ENCODE assay signal across 16 cellular contexts in genomic region chr10:506451-507354, GRCh38.
"Had no signal": no experiment of that assay in that cellular context is flagged by ENCODE, and none has a peak within 500 bp of the region (broad histone marks: within the 10 kb centered on the region; RNA-seq: fewer than 3 reads in every experiment).

No MANE protein-coding gene starts in this region.

- H3K27me3 ChIP-seq: breast epithelium, neural progenitor cell, right atrium auricular region, tibial nerve had no signal

- H3K4me1 ChIP-seq: parathyroid adenoma had no signal

- H3K4me3 ChIP-seq: breast epithelium, neural progenitor cell, right atrium auricular region, smooth muscle cell, tibial nerve had no signal

- H3K27ac ChIP-seq: breast epithelium, neural progenitor cell, parathyroid adenoma, right atrium auricular region, tibial nerve had no signal

- ATAC-seq: activated T-cell treated with anti-CD3 and anti-CD28 coated beads, Interleukin-2, amount 50 U/mL, for 4 hours; stimulated activated naive B cell treated with anti-CD40 and anti-IgM and Interleukin-4, amounts not matched to agents 10 μg/mL and 1 μg/mL and 100 μg/mL, for 72 hours had no signal

- DNase-seq: activated CD4-positive, alpha-beta memory T cell treated with anti-CD3 and anti-CD28 coated beads for 36 hours; activated CD4-positive, alpha-beta T cell treated with anti-CD3 and anti-CD28 coated beads for 1 hour; activated gamma-delta T cell treated with Interleukin-2 at 50 U/mL for 16 hours; activated naive CD8-positive, alpha-beta T cell treated with anti-CD3 and anti-CD28 coated beads for 36 hours; activated T-cell treated with anti-CD3 and anti-CD28 coated beads, Interleukin-2, amount 50 U/mL, for 4 hours; effector CD4-positive, alpha-beta T cell; foreskin melanocyte; kidney glomerular epithelial cell; stimulated activated CD4-positive, alpha-beta T cell treated with anti-CD3 and anti-CD28 coated beads, Interleukin-1b, Interleukin-23, amount 100 ng/mL, for 48 hours; stimulated activated naive B cell treated with anti-CD40 and anti-IgM and Interleukin-4, amounts not matched to agents 10 μg/mL and 1 μg/mL and 100 μg/mL, for 72 hours had no signal

- H3K36me3 ChIP-seq: breast epithelium, neural progenitor cell, right atrium auricular region had no signal

- H3K9me3 ChIP-seq: breast epithelium, right atrium auricular region, tibial nerve had no signal
